21 cellular contexts compared by ENCODE assay signal in the genomic region with DNA sequence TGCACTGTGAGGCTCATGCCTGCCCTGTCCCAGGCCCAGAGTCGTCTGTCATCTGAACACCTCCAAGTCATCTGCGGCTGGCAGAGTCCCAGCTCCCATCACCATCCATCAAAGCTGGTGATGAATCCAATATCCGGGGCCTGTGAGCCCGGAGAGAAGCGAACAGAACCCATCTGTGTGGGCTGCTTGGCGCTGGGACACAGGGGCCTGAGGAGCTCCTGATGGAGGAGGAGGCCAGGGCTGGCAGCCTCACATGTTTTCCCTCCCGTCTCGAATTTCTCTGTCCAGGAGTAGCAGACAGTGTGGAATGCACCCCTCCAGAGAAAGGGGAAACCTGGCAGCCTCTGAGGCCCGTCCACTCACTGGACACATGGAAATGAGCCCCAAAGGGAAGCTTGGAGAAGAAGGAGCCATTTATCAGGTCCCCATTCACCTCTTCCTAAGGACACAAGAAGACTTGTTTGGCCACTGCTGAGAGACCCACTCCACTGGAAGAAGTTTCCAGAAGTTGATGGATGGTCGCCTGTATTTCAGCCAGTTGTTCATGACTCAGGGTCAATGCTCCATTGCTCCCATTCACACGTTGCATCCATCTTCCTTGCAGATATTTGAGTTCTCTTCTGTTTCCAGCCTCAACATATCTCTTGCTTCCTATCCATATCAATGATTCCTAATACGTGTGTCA.
DNase-seq lines count a peak whose midpoint lies in the region; ATAC-seq, FAIRE-seq and TF ChIP-seq lines count a peak whose summit lies in the region.
"Had no signal": no experiment of that assay in that cellular context is flagged by ENCODE, and none has a peak within 500 bp of the region (broad histone marks: within the 10 kb centered on the region; RNA-seq: fewer than 3 reads in every experiment).

No MANE protein-coding gene starts in this region.

- no peak overlapping the region for H3K27ac Mint-ChIP-seq in astrocyte (ENCODE audit: unreplicated experiment)
- H3K27ac Mint-ChIP-seq in nephron progenitor cell: peak overlapping the region; percentile 87
- H3K27ac Mint-ChIP-seq: B cell; CD4-positive, CD25-positive, alpha-beta regulatory T cell; CD8-positive, alpha-beta T cell; HFFc6 had no signal

- H3K4me1 Mint-ChIP-seq in astrocyte (ENCODE audit: low read depth, unreplicated experiment) (peaks cover 1% of the 10 kb centered on the region), nephron progenitor cell (peaks cover 21% of the 10 kb centered on the region)
- H3K4me1 Mint-ChIP-seq: B cell; CD4-positive, CD25-positive, alpha-beta regulatory T cell had no signal

- H3K36me3 Mint-ChIP-seq in astrocyte (ENCODE audit: low read depth, unreplicated experiment): no peaks in the 10 kb centered on the region
- no peaks in the 10 kb centered on the region for H3K36me3 Mint-ChIP-seq in nephron progenitor cell (ENCODE audit: low read depth)
- H3K36me3 Mint-ChIP-seq: CD4-positive, CD25-positive, alpha-beta regulatory T cell; CD8-positive, alpha-beta T cell had no signal

- FAIRE-seq in astrocyte (lab: Jason Lieb, UNC): no peak
- FAIRE-seq: A204.1, G401.6, GM12892, H54 had no signal

- H4K20me1 ChIP-seq in astrocyte (ENCODE audit: insufficient read depth, low read length): no peaks in the 10 kb centered on the region
- H4K20me1 ChIP-seq: BLaER1 had no signal

- TF ChIP-seq CTCF in RWPE2 (IDR thresholded peaks at IDR 0.05; ENCODE audit: poor library complexity, severe bottlenecking): no peak
- TF ChIP-seq CTCF in astrocyte (IDR thresholded peaks at IDR 0.05; ENCODE audit: insufficient read depth, low read depth, low read length): no peak
- no peak for TF ChIP-seq CTCF in nephron progenitor cell (IDR thresholded peaks at IDR 0.05)

- no peak overlapping the region for H3K4me3 Mint-ChIP-seq in astrocyte (ENCODE audit: unreplicated experiment)
- H3K4me3 Mint-ChIP-seq in nephron progenitor cell: no peak overlapping the region
- H3K4me3 Mint-ChIP-seq: B cell; CD4-positive, CD25-positive, alpha-beta regulatory T cell; CD8-positive, alpha-beta T cell; HFFc6 had no signal

- H3K27ac ChIP-seq in RWPE2 (ENCODE audit: poor library complexity, severe bottlenecking) (no peak overlapping the region), astrocyte (ENCODE audit: low read depth, low read length) (no peak overlapping the region)
- H3K27ac ChIP-seq: BLaER1, C4-2B had no signal

- no peak overlapping the region for H3K4me2 ChIP-seq in astrocyte (ENCODE audit: low read length)
- H3K4me2 ChIP-seq: BLaER1 had no signal

- H3K79me2 ChIP-seq in astrocyte (ENCODE audit: insufficient read depth, low read length): no peaks in the 10 kb centered on the region

- peak; percentile 80 for DNase-seq in RWPE2 (ENCODE audit: low spot score)
- DNase-seq in astrocyte (ENCODE audit: low read depth): peak; percentile 48
- DNase-seq in nephron progenitor cell: peak; percentile 16
- DNase-seq in A172 (ENCODE audit: low spot score): no peak
- DNase-seq in posterior vena cava (ENCODE audit: low spot score): no peak
- DNase-seq: Caco-2; CD4-positive, CD25-positive, alpha-beta regulatory T cell; CD8-positive, alpha-beta T cell; DMS153; DND-41; GOT3; HFFc6 had no signal

- H3K9me3 Mint-ChIP-seq in astrocyte (ENCODE audit: unreplicated experiment) (peaks cover 8% of the 10 kb centered on the region), nephron progenitor cell (peaks cover 16% of the 10 kb centered on the region)
- H3K9me3 Mint-ChIP-seq: CD8-positive, alpha-beta T cell had no signal

- peaks cover 34% of the 10 kb centered on the region for H3K27me3 Mint-ChIP-seq in astrocyte (ENCODE audit: low read depth, unreplicated experiment)
- peaks cover 19% of the 10 kb centered on the region for H3K27me3 Mint-ChIP-seq in nephron progenitor cell (ENCODE audit: low read depth, poor library complexity)
- H3K27me3 Mint-ChIP-seq: CD4-positive, CD25-positive, alpha-beta regulatory T cell had no signal

- H3K4me3 ChIP-seq in RWPE2 (ENCODE audit: severe bottlenecking) (no peak overlapping the region), astrocyte (ENCODE audit: insufficient read depth, low read depth, low read length) (no peak overlapping the region)
- H3K4me3 ChIP-seq: BLaER1, HAP-1 had no signal

- no peaks in the 10 kb centered on the region for H3K36me3 ChIP-seq in RWPE2 (ENCODE audit: low read depth)
- H3K36me3 ChIP-seq in astrocyte (ENCODE audit: insufficient read depth, low read length): no peaks in the 10 kb centered on the region
- H3K36me3 ChIP-seq: BLaER1, HAP-1 had no signal

- ATAC-seq in RWPE2 (ENCODE audit: low read depth) (no peak), HG03196 (IDR thresholded peaks at IDR 0.05; ENCODE audit: unreplicated experiment) (no peak)
- ATAC-seq: CD8-positive, alpha-beta T cell had no signal

- no peaks in the 10 kb centered on the region for H3K4me1 ChIP-seq in RWPE2 (ENCODE audit: insufficient read depth, poor library complexity, severe bottlenecking)
- no peaks in the 10 kb centered on the region for H3K4me1 ChIP-seq in astrocyte (ENCODE audit: insufficient read depth, low read length)
- H3K4me1 ChIP-seq: HAP-1 had no signal

- H3K27me3 ChIP-seq in RWPE2 (ENCODE audit: insufficient read depth, poor library complexity, severe bottlenecking): no peaks in the 10 kb centered on the region
- H3K27me3 ChIP-seq in astrocyte (ENCODE audit: insufficient read depth, low read length): peaks cover 5% of the 10 kb centered on the region
- H3K27me3 ChIP-seq: BLaER1 had no signal

- intact Hi-C loops in posterior vena cava (cut with DNase I): no loop called here

- no peak overlapping the region for H2AFZ ChIP-seq in astrocyte (ENCODE audit: low read depth, low read length)

- no peak overlapping the region for H3K9ac ChIP-seq in astrocyte (ENCODE audit: low read length)
- H3K9ac ChIP-seq: BLaER1 had no signal

- H3K9me3 ChIP-seq in RWPE2 (ENCODE audit: severe bottlenecking): no peaks in the 10 kb centered on the region
- H3K9me3 ChIP-seq in astrocyte (ENCODE audit: insufficient read depth, low read depth, low read length): no peaks in the 10 kb centered on the region
- H3K9me3 ChIP-seq: BLaER1, Caco-2, HAP-1 had no signal

Comparison
In these comparisons a context has a peak if more than half of its experiments do, and no peak if none do; other contexts are left out.
1. DNase-seq: peak in RWPE2 (single experiment), astrocyte (single experiment) and nephron progenitor cell (single experiment); none in A172 (single experiment) and posterior vena cava (single experiment).